Comparison of ENCODE assay signal across 13 cellular contexts in the genomic region with DNA sequence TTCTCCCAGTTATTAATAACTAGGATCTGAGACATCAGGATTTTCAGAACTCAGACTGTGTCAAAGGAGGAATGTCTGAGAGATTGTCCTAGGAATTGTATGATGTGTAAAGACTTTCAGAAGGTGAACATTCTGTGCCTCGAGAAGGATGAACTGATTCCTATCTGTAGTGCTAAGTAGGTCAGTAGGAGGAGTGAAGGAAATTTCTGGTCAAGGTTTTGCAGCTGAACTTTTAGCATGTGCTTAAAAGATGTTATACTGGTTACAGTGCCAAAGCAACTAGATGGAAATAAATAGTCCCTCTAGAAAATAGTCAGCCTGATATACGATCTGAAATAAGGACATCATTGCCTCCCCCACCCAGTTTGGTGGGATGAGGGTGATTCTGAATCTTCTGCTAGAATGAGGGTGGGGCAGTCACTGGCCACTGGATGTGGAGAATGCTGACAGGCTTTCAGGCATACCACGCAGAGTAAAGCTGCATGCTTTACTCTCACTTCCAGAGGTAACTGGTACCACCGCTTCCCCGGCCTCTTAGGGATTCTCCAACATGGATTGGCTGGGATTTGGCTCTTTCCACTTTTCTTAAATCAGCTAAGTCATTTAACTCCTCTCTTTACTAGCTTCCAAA. TPM values are rescaled to one million over a fixed set of nuclear protein-coding genes. Genes with fewer than 3 reads are reported as not detected.
DNase-seq lines count a peak whose midpoint lies in the region; ATAC-seq and TF ChIP-seq lines count a peak whose summit lies in the region.
"Had no signal": no experiment of that assay in that cellular context is flagged by ENCODE, and none has a peak within 500 bp of the region (broad histone marks: within the 10 kb centered on the region; RNA-seq: fewer than 3 reads in every experiment).

No MANE protein-coding gene starts in this region.

- H3K9me2 ChIP-seq in SK-N-SH: no peaks in the 10 kb centered on the region

- no peak overlapping the region for H3K23ac ChIP-seq in neuronal stem cell (ENCODE audit: low read depth, low read length, poor library complexity)

- H3K9ac ChIP-seq in SK-N-SH (no peak overlapping the region), neuronal stem cell (ENCODE audit: low read depth, low read length, poor library complexity) (no peak overlapping the region)

- in situ Hi-C loops in GM13977 (cut with MboI; ENCODE audit: low pct_unique_long_range_greater_than_20kb, low sequenced_read_pairs, unreplicated experiment): no loop called here

- TF ChIP-seq EP300 in SK-N-SH (IDR thresholded peaks at IDR 0.05; ENCODE audit: borderline replicate concordance in 1 of 2, low read depth in 1 of 2, low read length in 1 of 2): no peak

- CTCF ChIA-PET in SK-N-SH (lab: Yijun Ruan, JAX): no interaction called here

- H3F3A ChIP-seq in SK-N-SH (replicated peaks; ENCODE audit: insufficient read depth): peaks cover 8% of the 10 kb centered on the region

- H3K18ac ChIP-seq in neuronal stem cell (ENCODE audit: low read length): no peak overlapping the region

- peak; percentile 61 for DNase-seq in AG10803 (ENCODE audit: low read depth)
- DNase-seq in SK-N-SH: no peak
- peak; percentile 39 for DNase-seq in fibroblast of the conjunctiva (ENCODE audit: low read depth)
- DNase-seq in psoas muscle: no peak
- no peak for DNase-seq in stimulated activated CD4-positive, alpha-beta T cell treated with anti-CD3 and anti-CD28 coated beads, Interleukin-2, amount 100 ng/mL, for 48 hours
- DNase-seq in GM13977 (ENCODE audit: low spot score): no peak
- no peak for DNase-seq in WERI-Rb-1
- DNase-seq in neuronal stem cell (ENCODE audit: low spot score): no peak
- DNase-seq: activated T-cell treated with anti-CD3 and anti-CD28 coated beads, Interleukin-2, amount 50 U/mL, for 72 hours; NCI-H1092; NCI-H82; SIG-M5 had no signal

- POLR2A ChIA-PET in SK-N-SH (lab: Yijun Ruan, JAX): no interaction called here

- H3K79me2 ChIP-seq in SK-N-SH (ENCODE audit: insufficient read depth): peaks cover 60% of the 10 kb centered on the region

- intact Hi-C loops in psoas muscle (cut with DNase I): no loop called here

- H3K27me3 ChIP-seq in SK-N-SH (ENCODE audit: insufficient read depth) (no peaks in the 10 kb centered on the region), psoas muscle (ENCODE audit: insufficient read depth in 3 of 3, low read length in 2 of 3) (no peaks in the 10 kb centered on the region), WERI-Rb-1 (ENCODE audit: insufficient read depth, low read depth, severe bottlenecking) (no peaks in the 10 kb centered on the region), neuronal stem cell (ENCODE audit: control insufficient read depth in 3 of 3, insufficient read depth in 3 of 3, low read depth in 1 of 3, low read length in 3 of 3) (no peaks in the 10 kb centered on the region)
- H3K27me3 ChIP-seq: ascending aorta had no signal

- peak overlapping the region; percentile 12; the same call in 1 of the 2 replicates for H3K4me2 ChIP-seq in SK-N-SH
- H3K4me2 ChIP-seq in neuronal stem cell (ENCODE audit: insufficient read depth, low read length, poor library complexity, severe bottlenecking): no peak overlapping the region

- no peak overlapping the region for H2BK15ac ChIP-seq in neuronal stem cell (ENCODE audit: low read length)

- TF ChIP-seq CTCF in AG10803 (conservative IDR thresholded peaks at IDR 0.05; ENCODE audit: low read length): peak; percentile 9; the same call in 1 of the 2 replicates
- no peak for TF ChIP-seq CTCF in SK-N-SH (IDR thresholded peaks at IDR 0.05)
- no peak for TF ChIP-seq CTCF in psoas muscle (IDR thresholded peaks at IDR 0.05)
- no peak for TF ChIP-seq CTCF in GM13977 (IDR thresholded peaks at IDR 0.05; ENCODE audit: extremely low read depth, insufficient read depth, missing control alignments)
- TF ChIP-seq CTCF in WERI-Rb-1 (IDR thresholded peaks at IDR 0.05; ENCODE audit: low read depth, low read length): no peak

- no peak for TF ChIP-seq RAD21 in SK-N-SH (IDR thresholded peaks at IDR 0.05; ENCODE audit: low read length)

- H2BK5ac ChIP-seq in neuronal stem cell (ENCODE audit: low read length): no peak overlapping the region

- H3K36me3 ChIP-seq in SK-N-SH (replicated peaks in 1 of 2; ENCODE audit: control insufficient read depth in 1 of 2, insufficient read depth in 2 of 2, low read length in 1 of 2) (peaks cover 2 to 21% of the 10 kb centered on the region in 2 experiments), psoas muscle (ENCODE audit: insufficient read depth in 1 of 2, low read depth in 1 of 2) (no peaks in the 10 kb centered on the region), WERI-Rb-1 (no peaks in the 10 kb centered on the region; the same call in none of the 2 replicates), neuronal stem cell (replicated peaks in 1 of 2; ENCODE audit: control insufficient read depth in 2 of 2, insufficient read depth in 2 of 2, low read length in 2 of 2) (peaks cover 0 to 41% of the 10 kb centered on the region in 2 donors)
- H3K36me3 ChIP-seq: ascending aorta had no signal

- H3K4me1 ChIP-seq in SK-N-SH (ENCODE audit: control insufficient read depth in 1 of 2, insufficient read depth in 2 of 2, low read depth in 1 of 2, low read length in 1 of 2): no peaks in the 10 kb centered on the region; a peak in 1 of 4 replicates
- H3K4me1 ChIP-seq in psoas muscle: peaks cover 11% of the 10 kb centered on the region
- no peaks in the 10 kb centered on the region for H3K4me1 ChIP-seq in neuronal stem cell (ENCODE audit: control insufficient read depth in 2 of 2, insufficient read depth in 1 of 2, low read depth in 1 of 2, low read length in 2 of 2)
- H3K4me1 ChIP-seq: ascending aorta had no signal

- H4K8ac ChIP-seq in neuronal stem cell (ENCODE audit: low read depth, low read length): no peak overlapping the region

- H3K4me3 ChIP-seq in AG10803 (ENCODE audit: low read length) (no peak overlapping the region), SK-N-SH (ENCODE audit: low read depth in 2 of 2, low read length in 1 of 2) (no peak overlapping the region), psoas muscle (no peak overlapping the region), WERI-Rb-1 (ENCODE audit: low read depth, low read length) (no peak overlapping the region), neuronal stem cell (ENCODE audit: low read length in 2 of 2) (no peak overlapping the region)
- H3K4me3 ChIP-seq: ascending aorta had no signal

- no peak overlapping the region for H2BK120ac ChIP-seq in neuronal stem cell (ENCODE audit: low read depth, low read length)

- peak in 3 of 4 donors; percentile 51 to 84 (median 67) for ATAC-seq in psoas muscle
- ATAC-seq: activated T-cell treated with anti-CD3 and anti-CD28 coated beads, Interleukin-2, amount 50 U/mL, for 72 hours had no signal

- no peaks in the 10 kb centered on the region for H3K9me3 ChIP-seq in SK-N-SH
- H3K9me3 ChIP-seq in psoas muscle: no peaks in the 10 kb centered on the region
- no peaks in the 10 kb centered on the region for H3K9me3 ChIP-seq in WERI-Rb-1 (ENCODE audit: severe bottlenecking)
- no peaks in the 10 kb centered on the region for H3K9me3 ChIP-seq in neuronal stem cell (replicated peaks in 1 of 2; ENCODE audit: control insufficient read depth in 2 of 2, insufficient read depth in 1 of 2, low read depth in 1 of 2, low read length in 2 of 2)
- H3K9me3 ChIP-seq: ascending aorta had no signal

- WGBS in SK-N-SH (ENCODE audit: low lambda C conversion rate): 75% methylated on average over 5 of the region's 5 CpGs
- 47 to 64% (median 53%) methylated on average over 5 of the region's 5 CpGs for WGBS in psoas muscle, 3 donors
- WGBS in neuronal stem cell (ENCODE audit: extremely low coverage in 2 of 2, insufficient read length in 2 of 2, insufficient replicate concordance in 1 of 2), 2 donors: no CpG with 5 or more reads among the region's 5 CpGs

- H4K20me1 ChIP-seq in SK-N-SH (ENCODE audit: insufficient read depth): peaks cover 14% of the 10 kb centered on the region; the same call in 1 of the 2 replicates

- H2BK12ac ChIP-seq in neuronal stem cell (ENCODE audit: low read length): no peak overlapping the region

- H2AK5ac ChIP-seq in neuronal stem cell (ENCODE audit: low read depth, low read length): no peak overlapping the region

- H3K4ac ChIP-seq in neuronal stem cell (ENCODE audit: low read length): no peak overlapping the region

- no peak overlapping the region for H4K91ac ChIP-seq in neuronal stem cell (ENCODE audit: low read depth, low read length, poor library complexity)

- H3K79me1 ChIP-seq in neuronal stem cell (ENCODE audit: low read depth, low read length): no peaks in the 10 kb centered on the region

- H2AFZ ChIP-seq in SK-N-SH (ENCODE audit: low read depth) (no peak overlapping the region), neuronal stem cell (ENCODE audit: low read length) (no peak overlapping the region)

- no peak overlapping the region for H3K14ac ChIP-seq in neuronal stem cell (ENCODE audit: low read length)

- peak overlapping the region in 1 of 2 experiments; percentile 15; a peak in 1 of 4 replicates for H3K27ac ChIP-seq in SK-N-SH (ENCODE audit: low read depth in 2 of 2, low read length in 1 of 2)
- H3K27ac ChIP-seq in psoas muscle: no peak overlapping the region
- H3K27ac ChIP-seq in WERI-Rb-1: no peak overlapping the region
- H3K27ac ChIP-seq in neuronal stem cell (replicated peaks; ENCODE audit: low read length): no peak overlapping the region
- H3K27ac ChIP-seq: ascending aorta had no signal

TF ChIP-seq in SK-N-SH, 30 proteins besides CTCF, POLR2A, EP300 and RAD21 (continues in another document):
- no peak for TF ChIP-seq SMC3 (IDR thresholded peaks at IDR 0.05; ENCODE audit: low read depth, low read length)
- no peak for TF ChIP-seq TEAD4 (IDR thresholded peaks at IDR 0.05; ENCODE audit: borderline replicate concordance, insufficient read depth)
- no peak for TF ChIP-seq RXRA (IDR thresholded peaks at IDR 0.05; ENCODE audit: borderline replicate concordance, low read depth)
- TF ChIP-seq GATA2 (CRISPR knock-in tag; IDR thresholded peaks at IDR 0.05): no peak
- no peak for TF ChIP-seq USF1 (IDR thresholded peaks at IDR 0.05; ENCODE audit: borderline replicate concordance, low read depth)
- no peak for TF ChIP-seq GABPA (IDR thresholded peaks at IDR 0.05; ENCODE audit: low read depth)
- no peak for TF ChIP-seq MEF2A (IDR thresholded peaks at IDR 0.05; ENCODE audit: borderline replicate concordance, low read depth)

RNA-seq across cellular contexts. Expression of gene VPS4A, which starts 57.2 kb away (rescaled TPM):
- polyA plus RNA-seq in SK-N-SH (2012; rRNA removed) (18.4 and 20.8 TPM in 2 replicates), psoas muscle (10 to 100 TPM; 38.1 to 76.2 (median 56.5) TPM)
- polyA plus RNA-seq in SK-N-SH (2012; cell fraction: cytosol; rRNA removed): 12.9 and 17.4 TPM in 2 replicates
- 46.5 and 50.8 TPM in 2 replicates for polyA plus RNA-seq in SK-N-SH (2012; cell fraction: nucleus; rRNA removed)
- 10 to 100 TPM; 46.2 to 60.6 (median 55.5) TPM for total RNA-seq in psoas muscle
- polyA plus RNA-seq in neuronal stem cell (2013, experiment 1 of 2): 33.8 TPM
- 33.7 TPM for polyA plus RNA-seq in neuronal stem cell (2013, experiment 2 of 2)

Comparison
In these comparisons a context has a peak if more than half of its experiments do, and no peak if none do; other contexts are left out.
1. DNase-seq: peak in AG10803 (single experiment) and fibroblast of the conjunctiva (single experiment); none in SK-N-SH (single experiment), psoas muscle (0 of 2), stimulated activated CD4-positive, alpha-beta T cell treated with anti-CD3 and anti-CD28 coated beads, Interleukin-2, amount 100 ng/mL, for 48 hours (0 of 2), GM13977 (single experiment), WERI-Rb-1 (single experiment) and neuronal stem cell (single experiment).